Comparison of ENCODE assay signal across 8 cellular contexts in the genomic region with DNA sequence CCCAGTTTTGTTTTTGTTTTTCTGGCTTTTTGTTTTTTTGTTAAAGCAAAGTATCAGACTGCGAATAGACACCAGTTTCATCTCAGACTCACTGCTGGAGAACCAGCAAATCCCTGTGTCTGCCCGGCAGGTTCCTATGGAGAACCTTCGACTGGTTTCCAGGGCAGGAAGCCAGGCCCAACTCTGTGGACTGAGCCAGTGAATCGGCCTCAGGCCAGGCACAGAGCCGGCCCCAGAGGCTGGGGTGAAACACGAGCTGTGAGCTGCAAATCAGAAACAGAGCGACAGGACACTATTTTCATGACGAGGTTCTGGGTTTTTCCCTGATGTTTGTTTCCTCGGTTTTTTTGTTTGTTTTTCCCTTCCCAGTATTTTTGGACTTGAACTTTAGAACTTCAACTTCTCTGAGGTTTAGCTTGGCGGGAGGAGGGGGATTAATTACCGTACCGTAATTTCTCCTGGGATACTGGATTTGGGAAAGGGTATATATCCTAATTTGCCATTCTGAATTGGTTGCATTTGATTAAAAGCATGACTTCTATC. TPM values are rescaled to one million over a fixed set of nuclear protein-coding genes. Genes with fewer than 3 reads are reported as not detected.
DNase-seq lines count a peak whose midpoint lies in the region; ATAC-seq, FAIRE-seq and TF ChIP-seq lines count a peak whose summit lies in the region.

No MANE protein-coding gene starts in this region.

- FAIRE-seq in K562 (lab: Jason Lieb, UNC) = peak; percentile 67
- no peak for FAIRE-seq in kidney (lab: Jason Lieb, UNC)

- in situ Hi-C loops in K562 (cut with MboI) (loop anchor here (5.0 kb wide), 1 partner anchor 41 kb away; the partner anchor contains the start of gene IFITM1), ACHN (cut with HindIII; ENCODE audit: low pct_ligation_motif_present, low pct_unique_long_range_greater_than_20kb, low sequenced_read_pairs) (no loop called here)

- peak overlapping the region; percentile 80 for H2AFZ ChIP-seq in K562 (ENCODE audit: low read depth, low read length)

- peak overlapping the region; percentile 75 for H3K4me2 ChIP-seq in K562 (ENCODE audit: insufficient read depth, low read length)

- no peaks in the 10 kb centered on the region for H4K20me1 ChIP-seq in K562 (replicated peaks; ENCODE audit: control insufficient read depth, insufficient read depth, low read length)

- peak; percentile 71 for DNase-seq in HuH-7 (ENCODE audit: low spot score)
- DNase-seq in K562 (ENCODE audit: extremely low read depth in 1 of 4, low spot score in 3 of 4) = peak in 3 of 4 experiments; percentile 14 to 78 (median 44)
- peak; percentile 95 for DNase-seq in kidney
- DNase-seq in stimulated activated CD4-positive, alpha-beta T cell treated with anti-CD3 and anti-CD28 coated beads, Interleukin-4, amount 100 ng/mL, for 4 hours = no peak
- DNase-seq in NCI-H128 (lab: John Stamatoyannopoulos, UW; ENCODE audit: unreplicated experiment) = no peak
- no peak for DNase-seq in ACHN

- ATAC-seq in K562 = peak; percentile 53
- no peak for ATAC-seq in stimulated activated memory B cell treated with anti-CD40 and anti-IgM and Interleukin-4, amounts not matched to agents 10 μg/mL and 1 μg/mL and 100 μg/mL, for 72 hours
- no peak for ATAC-seq in GM21381 (IDR thresholded peaks at IDR 0.05; ENCODE audit: unreplicated experiment)

- H3K9ac ChIP-seq in K562 (ENCODE audit: insufficient read depth in 1 of 2, low read depth in 2 of 2, low read length in 2 of 2) (peak overlapping the region; percentile 65 to 87), kidney (ENCODE audit: low read length in 2 of 2) (peak overlapping the region in 1 of 2 donors; percentile 9)

- no peaks in the 10 kb centered on the region for H3K36me3 Mint-ChIP-seq in stimulated activated memory B cell treated with anti-CD40 and anti-IgM and Interleukin-4, amounts not matched to agents 10 μg/mL and 1 μg/mL and 100 μg/mL, for 72 hours

- H3K79me2 ChIP-seq in K562 (ENCODE audit: control insufficient read depth, insufficient read depth, low read length) = peaks cover 8% of the 10 kb centered on the region; the same call in 1 of the 3 replicates

- H3K27me3 Mint-ChIP-seq in stimulated activated memory B cell treated with anti-CD40 and anti-IgM and Interleukin-4, amounts not matched to agents 10 μg/mL and 1 μg/mL and 100 μg/mL, for 72 hours = no peaks in the 10 kb centered on the region

- H3K9me3 Mint-ChIP-seq in stimulated activated memory B cell treated with anti-CD40 and anti-IgM and Interleukin-4, amounts not matched to agents 10 μg/mL and 1 μg/mL and 100 μg/mL, for 72 hours = no peaks in the 10 kb centered on the region

- H3K4me1 ChIP-seq in K562 (replicated peaks in 1 of 2; ENCODE audit: control insufficient read depth in 2 of 2, insufficient read depth in 2 of 2, low read length in 2 of 2) (peaks cover 64 to 70% of the 10 kb centered on the region in 2 experiments), kidney (ENCODE audit: control insufficient read depth in 1 of 2, insufficient read depth in 1 of 2, low read depth in 1 of 2, low read length in 2 of 2) (peaks cover 21% of the 10 kb centered on the region in 2 donors)

- WGBS in K562 (ENCODE audit: insufficient coverage, low coverage, missing lambda C conversion rate) = 9% methylated on average over 12 of the region's 12 CpGs

- H3K9me3 ChIP-seq in K562 (replicated peaks; ENCODE audit: control insufficient read depth, insufficient read depth, low read depth, low read length) = peaks cover 9% of the 10 kb centered on the region
- no peaks in the 10 kb centered on the region for H3K9me3 ChIP-seq in kidney (ENCODE audit: control insufficient read depth in 1 of 2, low read length in 2 of 2)

- no peak for TF ChIP-seq RAD21 in K562 (CRISPR knock-in tag; conservative IDR thresholded peaks at IDR 0.05 in 1 of 2, IDR thresholded peaks at IDR 0.05 in 1 of 2)

- no peak for TF ChIP-seq POLR2A in K562 (conservative IDR thresholded peaks at IDR 0.05)

- no peak for TF ChIP-seq EP300 in K562 (IDR thresholded peaks at IDR 0.05; ENCODE audit: low read length)

- H3K9me1 ChIP-seq in K562 (ENCODE audit: control insufficient read depth, insufficient read depth, low read length) = no peaks in the 10 kb centered on the region

- no peaks in the 10 kb centered on the region; a peak in 1 of 5 replicates for H3K27me3 ChIP-seq in K562 (ENCODE audit: control insufficient read depth in 2 of 2, insufficient read depth in 2 of 2, low read length in 2 of 2)

- H3K36me3 ChIP-seq in K562 (ENCODE audit: control insufficient read depth, insufficient read depth, low read length) (no peaks in the 10 kb centered on the region; the same call in 2 of the 3 replicates), kidney (ENCODE audit: control insufficient read depth in 1 of 2, insufficient read depth in 2 of 2, low read length in 2 of 2) (no peaks in the 10 kb centered on the region)

- peaks cover 29% of the 10 kb centered on the region for H3K4me1 Mint-ChIP-seq in stimulated activated memory B cell treated with anti-CD40 and anti-IgM and Interleukin-4, amounts not matched to agents 10 μg/mL and 1 μg/mL and 100 μg/mL, for 72 hours

- H3K4me3 ChIP-seq in K562 (no peak overlapping the region), kidney (ENCODE audit: low read length in 2 of 2) (no peak overlapping the region)

- POLR2A ChIA-PET in K562 (lab: Yijun Ruan, JAX) = interaction anchor here (1.1 to 1.5 kb wide), 3 partner anchors 13 to 137 kb away, joined by 3 to 6 read pairs (median 5); no protein-coding TSS in a partner anchor

- intact Hi-C loops in K562 (cut with micrococcal nuclease) = loop anchor here (5.0 kb wide), 1 partner anchor 86 kb away; no protein-coding TSS in a partner anchor
- intact Hi-C loops in kidney (cut with DNase I) = loop anchor here (10.0 kb wide), 1 partner anchor 49 kb away; the partner anchor contains the start of gene IFITM2

- H3K4me3 Mint-ChIP-seq in stimulated activated memory B cell treated with anti-CD40 and anti-IgM and Interleukin-4, amounts not matched to agents 10 μg/mL and 1 μg/mL and 100 μg/mL, for 72 hours = no peak overlapping the region

- H3K27ac ChIP-seq in K562 (ENCODE audit: extremely low read depth, low read depth, low read length) = peak overlapping the region; percentile 98
- H3K27ac ChIP-seq in kidney (ENCODE audit: low read depth in 2 of 2, low read length in 2 of 2) = peak overlapping the region; percentile 89 to 100

- CTCF ChIA-PET in K562 (lab: Yijun Ruan, JAX; ENCODE audit: low intra/inter-chr PET ratio) = interaction anchor here (0.7 kb wide), 1 partner anchor 24 kb away, joined by 3 read pairs; no protein-coding TSS in a partner anchor

- BruUV-seq in K562 (replicated peaks; lab: Mats Ljungman, UMichigan) = no TSS peak

- H3K27ac Mint-ChIP-seq in stimulated activated memory B cell treated with anti-CD40 and anti-IgM and Interleukin-4, amounts not matched to agents 10 μg/mL and 1 μg/mL and 100 μg/mL, for 72 hours = peak overlapping the region; percentile 18

- TF ChIP-seq CTCF in K562 (IDR thresholded peaks at IDR 0.05 in 2 of 3, conservative IDR thresholded peaks at IDR 0.05 in 1 of 3; ENCODE audit: insufficient read depth in 2 of 3, low read depth in 1 of 3, low read length in 3 of 3) = no peak
- TF ChIP-seq CTCF in kidney (IDR thresholded peaks at IDR 0.05; ENCODE audit: borderline replicate concordance, extremely low read depth, insufficient read depth) = no peak

RNA-seq across cellular contexts. Expression of gene B4GALNT4, which starts 15.9 kb away (rescaled TPM):
- total RNA-seq in K562 (2011; cell fraction: chromatin; rRNA removed; ENCODE audit: low replicate concordance) = 45.4 and 151 TPM in 2 replicates
- 117 and 141 TPM in 2 replicates for total RNA-seq in K562 (2011; cell fraction: nucleolus; rRNA removed)
- total RNA-seq in K562 (2011; cell fraction: nucleoplasm; rRNA removed) = 54.9 and 57.5 TPM in 2 replicates
- total RNA-seq in K562 (2014; rRNA removed) = 22.7 and 26.2 TPM in 2 replicates
- total RNA-seq in K562 (2014; rRNA removed; fragmentation: Illumina TruSeq; extraction: Trizol) = 2.1 and 2.5 TPM in 2 replicates
- 7.6 and 9.7 TPM in 2 replicates for total RNA-seq in K562 (2015; rRNA removed; fragmentation: Illumina TruSeq; extraction: Trizol)
- total RNA-seq in K562 (2021) = 33.6 and 37.1 TPM in 2 replicates
- 14.0 and 22.7 TPM in 2 replicates for polyA plus RNA-seq in K562 (2011; rRNA removed)
- polyA plus RNA-seq in K562 (2011; cell fraction: cytosol; rRNA removed) = 20.4 and 42.5 TPM in 2 replicates
- 174 and 271 TPM in 2 replicates for polyA plus RNA-seq in K562 (2011; cell fraction: nucleus; rRNA removed)
- 17.2 and 19.0 TPM in 2 replicates for polyA plus RNA-seq in K562 (2012)
- 4.5 and 10.9 TPM in 2 replicates for polyA plus RNA-seq in K562 (2014; fragmentation: Illumina TruSeq; extraction: Trizol)
- under 1 TPM in 1 of 2 experiments, not detected in 1; 0.20 TPM for polyA plus RNA-seq in K562 (2014; fragmentation: Nextera tagmentation; extraction: Ambion mirVana)
- polyA plus RNA-seq in K562 (2014; rRNA removed) = 30.0 and 32.0 TPM in 2 replicates
- 2.1 and 3.3 TPM in 2 replicates for polyA minus RNA-seq in K562 (2011; rRNA and poly(A)+ RNA removed)
- polyA minus RNA-seq in K562 (2011; cell fraction: cytosol; rRNA and poly(A)+ RNA removed) = 8.1 and 9.7 TPM in 2 replicates
- polyA minus RNA-seq in K562 (2011; cell fraction: nucleus; rRNA and poly(A)+ RNA removed) = 23.6 and 27.2 TPM in 2 replicates
- total RNA-seq in kidney = 1.4 TPM
- polyA plus RNA-seq in kidney (ENCODE audit: insufficient read depth, low read depth, low replicate concordance) = 0.82 TPM

RNA-seq across cellular contexts. Expression of gene IFITM3, which starts 32.7 kb away (rescaled TPM):
- total RNA-seq in K562 (2011; cell fraction: chromatin; rRNA removed; ENCODE audit: low replicate concordance) = 6.0 and 26.3 TPM in 2 replicates
- 38.8 and 53.5 TPM in 2 replicates for total RNA-seq in K562 (2011; cell fraction: nucleolus; rRNA removed)
- 31.1 and 36.4 TPM in 2 replicates for total RNA-seq in K562 (2011; cell fraction: nucleoplasm; rRNA removed)
- 49.6 and 70.6 TPM in 2 replicates for total RNA-seq in K562 (2014; rRNA removed)
- total RNA-seq in K562 (2014; rRNA removed; fragmentation: Illumina TruSeq; extraction: Trizol) = 41.0 and 51.5 TPM in 2 replicates
- 155 and 161 TPM in 2 replicates for total RNA-seq in K562 (2015; rRNA removed; fragmentation: Illumina TruSeq; extraction: Trizol)
- 163 and 164 TPM in 2 replicates for total RNA-seq in K562 (2021)
- polyA plus RNA-seq in K562 (2011; rRNA removed) = 22.7 and 77.6 TPM in 2 replicates
- 128 TPM in 2 replicates for polyA plus RNA-seq in K562 (2011; cell fraction: cytosol; rRNA removed)
- polyA plus RNA-seq in K562 (2011; cell fraction: nucleus; rRNA removed) = 28.0 and 34.2 TPM in 2 replicates
- polyA plus RNA-seq in K562 (2012) = 478 and 481 TPM in 2 replicates
- polyA plus RNA-seq in K562 (2014; fragmentation: Illumina TruSeq; extraction: Trizol) = 242 and 297 TPM in 2 replicates
- 100 to 1,000 TPM; 452 to 461 TPM for polyA plus RNA-seq in K562 (2014; fragmentation: Nextera tagmentation; extraction: Ambion mirVana)
- 77.7 and 150 TPM in 2 replicates for polyA plus RNA-seq in K562 (2014; rRNA removed)
- polyA minus RNA-seq in K562 (2011; rRNA and poly(A)+ RNA removed) = 19.8 and 26.3 TPM in 2 replicates
- 49.6 and 95.7 TPM in 2 replicates for polyA minus RNA-seq in K562 (2011; cell fraction: cytosol; rRNA and poly(A)+ RNA removed)
- polyA minus RNA-seq in K562 (2011; cell fraction: nucleus; rRNA and poly(A)+ RNA removed) = 6.9 and 19.4 TPM in 2 replicates
- 1,286 TPM for total RNA-seq in kidney
- 1,281 TPM for polyA plus RNA-seq in kidney (ENCODE audit: insufficient read depth, low read depth, low replicate concordance)

RNA-seq across cellular contexts. Expression of gene IFITM1, which starts 39.5 kb away (rescaled TPM):
- 394 and 929 TPM in 2 replicates for total RNA-seq in K562 (2011; cell fraction: chromatin; rRNA removed; ENCODE audit: low replicate concordance)
- total RNA-seq in K562 (2011; cell fraction: nucleolus; rRNA removed) = 1,445 and 1,483 TPM in 2 replicates
- 1,061 and 1,262 TPM in 2 replicates for total RNA-seq in K562 (2011; cell fraction: nucleoplasm; rRNA removed)
- total RNA-seq in K562 (2014; rRNA removed) (793 and 818 TPM in 2 replicates), K562 (2014; rRNA removed; fragmentation: Illumina TruSeq; extraction: Trizol) (572 and 787 TPM in 2 replicates), K562 (2015; rRNA removed; fragmentation: Illumina TruSeq; extraction: Trizol) (979 and 985 TPM in 2 replicates), K562 (2021) (691 and 717 TPM in 2 replicates), kidney (440 TPM)
- polyA plus RNA-seq in K562 (2011; rRNA removed) (900 and 1,311 TPM in 2 replicates), K562 (2014; fragmentation: Illumina TruSeq; extraction: Trizol) (1,966 and 1,984 TPM in 2 replicates), K562 (2014; fragmentation: Nextera tagmentation; extraction: Ambion mirVana) (1,000 to 10,000 TPM; 4,252 to 5,579 TPM), K562 (2014; rRNA removed) (974 and 999 TPM in 2 replicates), kidney (ENCODE audit: insufficient read depth, low read depth, low replicate concordance) (248 TPM)
- polyA plus RNA-seq in K562 (2011; cell fraction: cytosol; rRNA removed) = 2,724 and 2,737 TPM in 2 replicates
- polyA plus RNA-seq in K562 (2011; cell fraction: nucleus; rRNA removed) = 780 and 1,049 TPM in 2 replicates
- polyA plus RNA-seq in K562 (2012) = 1,084 and 1,212 TPM in 2 replicates
- polyA minus RNA-seq in K562 (2011; rRNA and poly(A)+ RNA removed) = 752 and 801 TPM in 2 replicates
- 577 and 662 TPM in 2 replicates for polyA minus RNA-seq in K562 (2011; cell fraction: cytosol; rRNA and poly(A)+ RNA removed)
- 139 and 266 TPM in 2 replicates for polyA minus RNA-seq in K562 (2011; cell fraction: nucleus; rRNA and poly(A)+ RNA removed)

RNA-seq across cellular contexts. Expression of gene PKP3, which starts 40.6 kb away (rescaled TPM):
- 29.8 and 101 TPM in 2 replicates for total RNA-seq in K562 (2011; cell fraction: chromatin; rRNA removed; ENCODE audit: low replicate concordance)
- total RNA-seq in K562 (2011; cell fraction: nucleolus; rRNA removed) = 77.2 and 90.9 TPM in 2 replicates
- total RNA-seq in K562 (2011; cell fraction: nucleoplasm; rRNA removed) = 38.5 and 42.2 TPM in 2 replicates
- total RNA-seq in K562 (2014; rRNA removed) (99.7 and 122 TPM in 2 replicates), K562 (2014; rRNA removed; fragmentation: Illumina TruSeq; extraction: Trizol) (11.2 and 14.9 TPM in 2 replicates), K562 (2015; rRNA removed; fragmentation: Illumina TruSeq; extraction: Trizol) (30.7 and 36.6 TPM in 2 replicates), K562 (2021) (102 and 110 TPM in 2 replicates), kidney (3.6 TPM)
- polyA plus RNA-seq in K562 (2011; rRNA removed) (45.4 and 47.8 TPM in 2 replicates), K562 (2014; fragmentation: Illumina TruSeq; extraction: Trizol) (26.9 and 39.7 TPM in 2 replicates), K562 (2014; fragmentation: Nextera tagmentation; extraction: Ambion mirVana) (under 1 TPM; 0.11 to 0.45 TPM), K562 (2014; rRNA removed) (73.9 and 78.9 TPM in 2 replicates), kidney (ENCODE audit: insufficient read depth, low read depth, low replicate concordance) (1.9 TPM)
- polyA plus RNA-seq in K562 (2011; cell fraction: cytosol; rRNA removed) = 40.1 and 126 TPM in 2 replicates
- polyA plus RNA-seq in K562 (2011; cell fraction: nucleus; rRNA removed) = 77.2 and 108 TPM in 2 replicates
- polyA plus RNA-seq in K562 (2012) = 49.0 and 59.2 TPM in 2 replicates
- polyA minus RNA-seq in K562 (2011; rRNA and poly(A)+ RNA removed) = 8.3 and 21.7 TPM in 2 replicates
- 71.3 and 72.2 TPM in 2 replicates for polyA minus RNA-seq in K562 (2011; cell fraction: cytosol; rRNA and poly(A)+ RNA removed)
- polyA minus RNA-seq in K562 (2011; cell fraction: nucleus; rRNA and poly(A)+ RNA removed) = 28.1 and 30.5 TPM in 2 replicates

RNA-seq across cellular contexts. Expression of gene IFITM2, which starts 45.8 kb away (rescaled TPM):
- total RNA-seq in K562 (2011; cell fraction: chromatin; rRNA removed; ENCODE audit: low replicate concordance) = 6.5 and 20.8 TPM in 2 replicates
- total RNA-seq in K562 (2011; cell fraction: nucleolus; rRNA removed) = 47.0 and 138 TPM in 2 replicates
- total RNA-seq in K562 (2011; cell fraction: nucleoplasm; rRNA removed) = 31.5 and 44.9 TPM in 2 replicates
- total RNA-seq in K562 (2014; rRNA removed) = 52.8 and 187 TPM in 2 replicates
- total RNA-seq in K562 (2014; rRNA removed; fragmentation: Illumina TruSeq; extraction: Trizol) = 137 and 145 TPM in 2 replicates
- 290 and 356 TPM in 2 replicates for total RNA-seq in K562 (2015; rRNA removed; fragmentation: Illumina TruSeq; extraction: Trizol)
- 693 and 698 TPM in 2 replicates for total RNA-seq in K562 (2021)
- polyA plus RNA-seq in K562 (2011; rRNA removed) = 205 and 655 TPM in 2 replicates
- 600 and 1,150 TPM in 2 replicates for polyA plus RNA-seq in K562 (2011; cell fraction: cytosol; rRNA removed)
- polyA plus RNA-seq in K562 (2011; cell fraction: nucleus; rRNA removed) = 59.9 and 198 TPM in 2 replicates
- 488 and 506 TPM in 2 replicates for polyA plus RNA-seq in K562 (2012)
- 472 and 547 TPM in 2 replicates for polyA plus RNA-seq in K562 (2014; fragmentation: Illumina TruSeq; extraction: Trizol)
- 1,000 to 10,000 TPM; 3,629 to 4,872 TPM for polyA plus RNA-seq in K562 (2014; fragmentation: Nextera tagmentation; extraction: Ambion mirVana)
- polyA plus RNA-seq in K562 (2014; rRNA removed) = 255 and 328 TPM in 2 replicates
- 69.9 and 190 TPM in 2 replicates for polyA minus RNA-seq in K562 (2011; rRNA and poly(A)+ RNA removed)
- polyA minus RNA-seq in K562 (2011; cell fraction: cytosol; rRNA and poly(A)+ RNA removed) = 143 and 401 TPM in 2 replicates
- polyA minus RNA-seq in K562 (2011; cell fraction: nucleus; rRNA and poly(A)+ RNA removed) = 14.8 and 71.3 TPM in 2 replicates
- total RNA-seq in kidney = 1,111 TPM
- 814 TPM for polyA plus RNA-seq in kidney (ENCODE audit: insufficient read depth, low read depth, low replicate concordance)

Comparison
In these comparisons a context has a peak if more than half of its experiments do, and no peak if none do; other contexts are left out.
1. DNase-seq: peak in HuH-7 (single experiment), K562 (3 of 4) and kidney (single experiment); none in stimulated activated CD4-positive, alpha-beta T cell treated with anti-CD3 and anti-CD28 coated beads, Interleukin-4, amount 100 ng/mL, for 4 hours (0 of 2), NCI-H128 (single experiment) and ACHN (single experiment).